8 cellular contexts compared by ENCODE assay signal in genomic region chr2:27583390-27583915, GRCh38. TPM values are rescaled to one million over a fixed set of nuclear protein-coding genes. Genes with fewer than 3 reads are reported as not detected.
A peak's percentile ranks its signal among the peaks of the same experiment; 100 is the strongest.
DNase-seq lines count a peak whose midpoint lies in the region; ATAC-seq and TF ChIP-seq lines count a peak whose summit lies in the region.

No MANE protein-coding gene starts in this region.

- peak; percentile 10 for ATAC-seq in activated CD8-positive, alpha-beta memory T cell treated with anti-CD3 and anti-CD28 coated beads, Interleukin-2, amount 10 ng/mL, durations not matched to agents 7 days and 5 days
- ATAC-seq in T-helper 17 cell (peak; percentile 37), GM19324 (IDR thresholded peaks at IDR 0.05; ENCODE audit: low FRiP score, unreplicated experiment) (no peak)

- H3K27me3 ChIP-seq in prostate gland (replicated peaks; ENCODE audit: insufficient read depth): no peaks in the 10 kb centered on the region

- TF ChIP-seq CTCF in prostate gland (IDR thresholded peaks at IDR 0.05): no peak

- WGBS in prostate gland: 5% methylated on average over 12 of the region's 12 CpGs

- CTCF ChIA-PET in activated CD8-positive, alpha-beta memory T cell treated with anti-CD3 and anti-CD28 coated beads, Interleukin-2, amount 10 ng/mL, durations not matched to agents 7 days and 5 days (lab: Charles Lee): interaction anchor here (1.0 to 2.0 kb wide), 3 partner anchors 9 to 214 kb away, joined by 3 to 4 read pairs (median 3); partner anchors contain the start of gene EIF2B4

- H3K4me1 ChIP-seq in prostate gland (replicated peaks): peaks cover 3% of the 10 kb centered on the region

- H3K27ac Mint-ChIP-seq in activated CD8-positive, alpha-beta memory T cell treated with anti-CD3 and anti-CD28 coated beads, Interleukin-2, amount 10 ng/mL, durations not matched to agents 7 days and 5 days: peak overlapping the region; percentile 97
- peak overlapping the region; percentile 94 for H3K27ac Mint-ChIP-seq in T-helper 17 cell

- H3K9me3 ChIP-seq in T-helper 17 cell (ENCODE audit: control insufficient read depth, low read length, poor library complexity, severe bottlenecking): no peaks in the 10 kb centered on the region
- H3K9me3 ChIP-seq in prostate gland: no peaks in the 10 kb centered on the region

- H3K36me3 Mint-ChIP-seq in activated CD8-positive, alpha-beta memory T cell treated with anti-CD3 and anti-CD28 coated beads, Interleukin-2, amount 10 ng/mL, durations not matched to agents 7 days and 5 days: peaks cover 30% of the 10 kb centered on the region
- H3K36me3 Mint-ChIP-seq in T-helper 17 cell (ENCODE audit: low read depth): peaks cover 2% of the 10 kb centered on the region

- H3K27ac ChIP-seq in prostate gland: peak overlapping the region; percentile 38 to 57

- no peak for DNase-seq in activated CD8-positive, alpha-beta memory T cell treated with anti-CD3 and anti-CD28 coated beads, Interleukin-2, amount 10 ng/mL, durations not matched to agents 7 days and 5 days
- DNase-seq in activated CD8-positive, alpha-beta memory T cell treated with anti-CD3 and anti-CD28 coated beads, Interleukin-2, amount 50 U/mL, for 4 hours: no peak
- no peak for DNase-seq in T-helper 17 cell
- peak; percentile 27 for DNase-seq in fibroblast of peridontal ligament (ENCODE audit: extremely low read depth)
- DNase-seq in prostate gland (ENCODE audit: low spot score): no peak
- DNase-seq in NCI-H2107 treated with DMSO at 0.1 percent for 48 hours (lab: John Stamatoyannopoulos, UW; ENCODE audit: unreplicated experiment): no peak
- DNase-seq in stimulated activated CD8-positive, alpha-beta memory T cell treated with anti-CD3 and anti-CD28 coated beads, Interleukin-4, amount 100 ng/mL, for 48 hours: no peak

- peak overlapping the region; percentile 100 for H3K4me3 Mint-ChIP-seq in activated CD8-positive, alpha-beta memory T cell treated with anti-CD3 and anti-CD28 coated beads, Interleukin-2, amount 10 ng/mL, durations not matched to agents 7 days and 5 days
- H3K4me3 Mint-ChIP-seq in T-helper 17 cell: peak overlapping the region; percentile 92

- peaks cover 2% of the 10 kb centered on the region for H3K27me3 Mint-ChIP-seq in activated CD8-positive, alpha-beta memory T cell treated with anti-CD3 and anti-CD28 coated beads, Interleukin-2, amount 10 ng/mL, durations not matched to agents 7 days and 5 days
- no peaks in the 10 kb centered on the region for H3K27me3 Mint-ChIP-seq in T-helper 17 cell

- TF ChIP-seq POLR2A in prostate gland (IDR thresholded peaks at IDR 0.05): no peak

- H3K36me3 ChIP-seq in prostate gland: no peaks in the 10 kb centered on the region

- H3K4me3 ChIP-seq in prostate gland: peak overlapping the region; percentile 44 to 49

- peaks cover 48% of the 10 kb centered on the region for H3K4me1 Mint-ChIP-seq in activated CD8-positive, alpha-beta memory T cell treated with anti-CD3 and anti-CD28 coated beads, Interleukin-2, amount 10 ng/mL, durations not matched to agents 7 days and 5 days
- H3K4me1 Mint-ChIP-seq in T-helper 17 cell: peaks cover 37% of the 10 kb centered on the region

- no peaks in the 10 kb centered on the region for H3K9me3 Mint-ChIP-seq in activated CD8-positive, alpha-beta memory T cell treated with anti-CD3 and anti-CD28 coated beads, Interleukin-2, amount 10 ng/mL, durations not matched to agents 7 days and 5 days (ENCODE audit: low read depth)

- intact Hi-C loops in prostate gland (cut with DNase I): loop anchor here (5.0 kb wide), 1 partner anchor 91 kb away; no protein-coding TSS in a partner anchor

RNA-seq across cellular contexts. Expression of gene ZNF512, which starts 0.6 kb away (rescaled TPM):
- 10 to 100 TPM; 32.8 to 39.5 TPM for total RNA-seq in activated CD8-positive, alpha-beta memory T cell treated with anti-CD3 and anti-CD28 coated beads, Interleukin-2, amount 10 ng/mL, durations not matched to agents 7 days and 5 days
- total RNA-seq in T-helper 17 cell (10 to 100 TPM; 26.4 to 28.7 TPM), prostate gland (10 to 100 TPM; 31.4 to 55.6 TPM)

RNA-seq across cellular contexts. Expression of gene CCDC121, which starts 45.4 kb away (rescaled TPM):
- total RNA-seq in activated CD8-positive, alpha-beta memory T cell treated with anti-CD3 and anti-CD28 coated beads, Interleukin-2, amount 10 ng/mL, durations not matched to agents 7 days and 5 days: 1 to 10 TPM in 1 of 2 experiments, under 1 TPM in 1; 0.98 to 1.5 TPM
- 1 to 10 TPM; 1.3 TPM for total RNA-seq in T-helper 17 cell
- 1 to 10 TPM; 6.2 to 8.3 TPM for total RNA-seq in prostate gland

RNA-seq across cellular contexts. Expression of gene GPN1, which starts 45.4 kb away (rescaled TPM):
- 10 to 100 TPM; 36.9 to 50.9 TPM for total RNA-seq in activated CD8-positive, alpha-beta memory T cell treated with anti-CD3 and anti-CD28 coated beads, Interleukin-2, amount 10 ng/mL, durations not matched to agents 7 days and 5 days
- total RNA-seq in T-helper 17 cell: 10 to 100 TPM; 27.6 to 27.7 TPM
- 10 to 100 TPM; 27.7 to 34.5 TPM for total RNA-seq in prostate gland
